In the genomic region with DNA sequence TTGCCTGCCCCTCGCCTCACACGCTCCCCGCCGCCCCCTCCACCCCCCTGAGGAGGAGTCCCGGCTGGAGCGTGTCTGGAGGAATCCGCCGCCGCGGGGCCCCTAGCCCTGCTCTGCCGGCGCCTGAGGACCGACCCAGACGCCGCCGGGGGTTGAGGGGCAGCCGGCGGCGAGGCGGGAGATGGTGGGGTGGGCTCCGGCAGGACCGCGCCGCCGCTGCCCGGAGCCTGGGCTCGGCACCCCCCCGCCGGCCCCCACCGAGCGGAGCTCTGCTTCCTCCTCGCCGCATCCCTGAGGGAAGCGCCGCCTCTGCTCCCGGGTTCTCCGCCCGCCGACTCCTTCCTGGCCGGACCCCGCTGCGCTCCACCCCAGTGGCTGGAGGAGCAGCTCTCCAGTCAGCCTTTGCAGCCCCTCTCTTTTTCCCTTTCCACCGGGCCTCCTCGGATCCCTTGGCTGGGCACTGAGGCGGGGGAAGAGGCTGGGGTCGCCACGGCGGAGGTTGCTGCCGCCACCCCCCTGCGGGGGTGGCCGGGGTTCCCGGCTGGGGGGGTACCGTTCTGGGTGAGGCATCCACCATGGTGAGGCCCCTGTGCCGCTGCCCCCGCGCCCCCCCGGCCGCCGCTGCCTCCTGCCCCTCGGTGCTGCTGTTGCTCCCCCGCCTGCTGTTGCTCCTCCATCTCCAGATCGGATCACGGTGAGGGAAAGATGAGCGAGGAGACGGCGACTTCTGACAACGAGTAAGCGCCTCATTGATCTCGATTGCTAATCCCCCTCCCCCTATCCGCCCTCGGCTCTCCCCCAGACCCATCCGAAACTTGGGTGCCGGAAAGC, we compare ENCODE assay signal across 8 cellular contexts. TPM values are rescaled to one million over a fixed set of nuclear protein-coding genes. Genes with fewer than 3 reads are reported as not detected.
DNase-seq lines count a peak whose midpoint lies in the region; ATAC-seq and TF ChIP-seq lines count a peak whose summit lies in the region.

A gene (plus strand): TSS at position 356 of the 831 bp plus-strand sequence. CDS start 350 bp downstream, at position 706.

- peak within 1 kb of the TSS; percentile 35 for H3K27ac Mint-ChIP-seq in T-helper 1 cell treated with Interleukin-12 subunit alpha and Interleukin-12 subunit beta and Interleukin-4 antibody, amounts not matched to agents 30 μg/mL and 1 μg/mL, for 36 hours

- peak within 1 kb of the TSS; percentile 82 for H3K4me3 Mint-ChIP-seq in T-helper 1 cell treated with Interleukin-12 subunit alpha and Interleukin-12 subunit beta and Interleukin-4 antibody, amounts not matched to agents 30 μg/mL and 1 μg/mL, for 36 hours

- peaks cover 24% of the 10 kb centered on the region for H3K4me1 Mint-ChIP-seq in T-helper 1 cell treated with Interleukin-12 subunit alpha and Interleukin-12 subunit beta and Interleukin-4 antibody, amounts not matched to agents 30 μg/mL and 1 μg/mL, for 36 hours (ENCODE audit: low read depth)

- peak within 1 kb of the TSS; percentile 73 to 86 (median 74) for H3K9ac ChIP-seq in skeletal muscle tissue (ENCODE audit: low read depth in 1 of 3, low read length in 3 of 3)

- ATAC-seq in GM19043 (IDR thresholded peaks at IDR 0.05; ENCODE audit: low read depth, unreplicated experiment) (peak; percentile 8), HG03432 (IDR thresholded peaks at IDR 0.05; ENCODE audit: unreplicated experiment) (peak; percentile 41)

- DNase-seq in BJ (ENCODE audit: low read depth) = no peak
- peak in 55 of 61 donors; percentile 7 to 87 (median 64) for DNase-seq in caudate nucleus (lab: John Stamatoyannopoulos, UW)
- peak; percentile 80 for DNase-seq in islet precursor cell
- DNase-seq in HuH-7.5 (ENCODE audit: low spot score) = no peak

- H3K9me3 ChIP-seq in skeletal muscle tissue (ENCODE audit: control insufficient read depth in 3 of 3, low read length in 3 of 3) = no peaks in the 10 kb centered on the region

- H3K27me3 Mint-ChIP-seq in T-helper 1 cell treated with Interleukin-12 subunit alpha and Interleukin-12 subunit beta and Interleukin-4 antibody, amounts not matched to agents 30 μg/mL and 1 μg/mL, for 36 hours (ENCODE audit: low read depth) = peaks cover 71% of the 10 kb centered on the region

- no peaks in the 10 kb centered on the region for H3K36me3 ChIP-seq in BJ (ENCODE audit: control insufficient read depth, insufficient read depth, low read length)
- H3K36me3 ChIP-seq in skeletal muscle tissue (ENCODE audit: control insufficient read depth in 3 of 3, insufficient read depth in 3 of 3, low read length in 3 of 3) = no peaks in the 10 kb centered on the region

- CTCF ChIA-PET in BJ (lab: Yijun Ruan, JAX) = interaction anchor here (0.9 to 3.7 kb wide), 9 partner anchors 12 to 257 kb away, joined by 3 to 20 read pairs (median 3); no protein-coding TSS in a partner anchor

- H3K4me3 ChIP-seq in BJ (ENCODE audit: low read depth, low read length) (peak within 1 kb of the TSS; percentile 94), skeletal muscle tissue (ENCODE audit: low read length in 3 of 3) (peak within 1 kb of the TSS; percentile 78 to 93 (median 83))

- peak within 1 kb of the TSS; percentile 95 for H3K27ac ChIP-seq in caudate nucleus (ENCODE audit: low read depth, low read length)
- H3K27ac ChIP-seq in skeletal muscle tissue (ENCODE audit: low read depth, low read length) = peak within 1 kb of the TSS; percentile 91

- POLR2A ChIA-PET in BJ (lab: Charles Lee) = interaction anchor here (0.5 to 1.3 kb wide), 5 partner anchors 15 to 619 kb away, joined by 3 to 6 read pairs (median 3); no protein-coding TSS in a partner anchor

- no peak for TF ChIP-seq CTCF in BJ (IDR thresholded peaks at IDR 0.05; ENCODE audit: insufficient read depth, low read depth, low read length)

- no peaks in the 10 kb centered on the region for H3K36me3 Mint-ChIP-seq in T-helper 1 cell treated with Interleukin-12 subunit alpha and Interleukin-12 subunit beta and Interleukin-4 antibody, amounts not matched to agents 30 μg/mL and 1 μg/mL, for 36 hours (ENCODE audit: low read depth)

- H3K9me3 Mint-ChIP-seq in T-helper 1 cell treated with Interleukin-12 subunit alpha and Interleukin-12 subunit beta and Interleukin-4 antibody, amounts not matched to agents 30 μg/mL and 1 μg/mL, for 36 hours = no peaks in the 10 kb centered on the region

- H3K4me1 ChIP-seq in skeletal muscle tissue (ENCODE audit: control insufficient read depth in 3 of 3, insufficient read depth in 3 of 3, low read length in 3 of 3) = peaks cover 10 to 23% (median 12%) of the 10 kb centered on the region in 3 donors

- no peaks in the 10 kb centered on the region for H3K27me3 ChIP-seq in BJ (ENCODE audit: control insufficient read depth, insufficient read depth, low read length)
- no peaks in the 10 kb centered on the region for H3K27me3 ChIP-seq in skeletal muscle tissue (ENCODE audit: control insufficient read depth in 3 of 3, insufficient read depth in 3 of 3, low read length in 3 of 3)

RNA-seq across cellular contexts. Expression of the gene that starts here (rescaled TPM):
- polyA plus RNA-seq in BJ (2011; rRNA removed) = 5.2 and 7.9 TPM in 2 replicates
- 15.4 and 25.8 TPM in 2 replicates for polyA minus RNA-seq in BJ (2011; rRNA and poly(A)+ RNA removed)
- total RNA-seq in skeletal muscle tissue = 37.6 TPM

Comparison
In these comparisons a context has a peak if more than half of its experiments do, and no peak if none do; other contexts are left out.
1. DNase-seq: peak in caudate nucleus (55 of 61) and islet precursor cell (single experiment); none in BJ (single experiment) and HuH-7.5 (single experiment).